8 cellular contexts compared by ENCODE assay signal in the genomic region with DNA sequence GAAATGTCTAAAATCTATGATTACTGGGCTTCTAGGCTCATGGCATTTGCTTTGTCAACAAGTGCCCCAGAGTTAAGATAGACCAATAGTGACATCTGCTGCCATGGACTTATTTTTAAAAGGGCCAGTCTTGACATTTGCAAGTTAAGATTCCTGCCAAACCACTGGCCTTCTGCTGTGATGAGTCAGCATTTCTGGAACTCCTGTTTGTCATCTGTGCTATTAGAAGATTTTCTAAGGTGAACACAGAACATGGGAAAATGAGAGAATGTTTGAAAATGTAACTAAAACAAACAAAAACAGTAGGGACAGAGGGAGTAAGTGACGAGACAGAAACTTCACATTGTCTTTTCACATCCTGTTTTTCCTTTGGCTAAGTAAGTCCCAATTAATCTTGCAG.
DNase-seq lines count a peak whose midpoint lies in the region; ATAC-seq, FAIRE-seq and TF ChIP-seq lines count a peak whose summit lies in the region.

No MANE protein-coding gene starts in this region.

- peak overlapping the region; percentile 59 for H2AFZ ChIP-seq in HepG2 (ENCODE audit: low read length)

- no peak overlapping the region for H3K9ac ChIP-seq in HepG2 (ENCODE audit: insufficient read depth, low read depth, low read length)

- H3K9me3 ChIP-seq in HepG2 (ENCODE audit: low read length), result no peaks in the 10 kb centered on the region

- CTCF ChIA-PET in HepG2 (lab: Yijun Ruan, JAX; ENCODE audit: low intra/inter-chr PET ratio, low total read pairs), result interaction anchor here (1.6 kb wide), 1 partner anchor 204 kb away, joined by 10 read pairs; no protein-coding TSS in a partner anchor

- peak; percentile 69 for ATAC-seq in HepG2
- no peak for ATAC-seq in HG02763 (IDR thresholded peaks at IDR 0.05; ENCODE audit: unreplicated experiment)

- H3K4me3 ChIP-seq in HepG2 (replicated peaks in 1 of 3; ENCODE audit: insufficient read depth in 1 of 3, low read depth in 2 of 3, low read length in 3 of 3), result no peak overlapping the region

- intact Hi-C loops in HepG2 (cut with micrococcal nuclease; ENCODE audit: unreplicated experiment), result loop anchor here (1.0 kb wide), 1 partner anchor 204 kb away; no protein-coding TSS in a partner anchor

- no peak overlapping the region for H3K4me2 ChIP-seq in HepG2 (ENCODE audit: low read depth, low read length)

- no peaks in the 10 kb centered on the region for H3K79me2 ChIP-seq in HepG2 (ENCODE audit: insufficient read depth, low read length)

- peaks cover 4% of the 10 kb centered on the region for H3K9me3 Mint-ChIP-seq in activated T-cell treated with anti-CD3 and anti-CD28 coated beads, Interleukin-2, amount 50 U/mL, for 24 hours

- BruUV-seq in HepG2 (replicated peaks; lab: Mats Ljungman, UMichigan), result no TSS peak

- H3K27ac ChIP-seq in HepG2 (ENCODE audit: extremely low read length, insufficient read depth, low read length), result no peak overlapping the region

- no peak for TF ChIP-seq POLR2A in HepG2 (IDR thresholded peaks at IDR 0.05; ENCODE audit: insufficient read depth in 1 of 2, low read depth in 2 of 2, low read length in 2 of 2)

- POLR2A ChIA-PET in HepG2 (lab: Yijun Ruan, JAX), result no interaction called here

- H3K27me3 ChIP-seq in HepG2 (ENCODE audit: control insufficient read depth in 1 of 2, insufficient read depth in 2 of 2, low read length in 2 of 2), result no peaks in the 10 kb centered on the region

- peak; percentile 57 for TF ChIP-seq CTCF in HepG2 (CRISPR knock-in tag; IDR thresholded peaks at IDR 0.05)

- in situ Hi-C loops in HepG2 (cut with HindIII; ENCODE audit: extremely low pct_ligation_motif_present, low pct_unique_long_range_greater_than_20kb), result no loop called here

- FAIRE-seq in HepG2 (lab: Jason Lieb, UNC), result peak; percentile 46

- TF ChIP-seq EP300 in HepG2 (IDR thresholded peaks at IDR 0.05; ENCODE audit: low read depth in 2 of 2, low read length in 2 of 2) (no peak), HepG2 (CRISPR knock-in tag; IDR thresholded peaks at IDR 0.05; ENCODE audit: borderline replicate concordance) (no peak)

- H3K36me3 ChIP-seq in HepG2 (replicated peaks in 1 of 2; ENCODE audit: control insufficient read depth in 1 of 2, insufficient read depth in 2 of 2, low read length in 2 of 2), result no peaks in the 10 kb centered on the region

- WGBS in HepG2 (ENCODE audit: low lambda C conversion rate), result 4% methylated on average over 1 of the region's 1 CpG

- H3K4me1 ChIP-seq in HepG2 (ENCODE audit: insufficient read depth, low read length), result no peaks in the 10 kb centered on the region

- H4K20me1 ChIP-seq in HepG2 (ENCODE audit: insufficient read depth, low read length), result no peaks in the 10 kb centered on the region

- DNase-seq in activated T-cell treated with anti-CD3 and anti-CD28 coated beads for 4 hours (peak; percentile 3), H4 (ENCODE audit: low spot score) (peak; percentile 92), NAMALWA (ENCODE audit: low spot score) (peak; percentile 31), cerebellar cortex (ENCODE audit: low spot score) (peak; percentile 1), HepG2 (ENCODE audit: low spot score) (peak; percentile 56), NCI-H2171 (lab: John Stamatoyannopoulos, UW) (no peak)
- no peak for DNase-seq in activated T-cell treated with anti-CD3 and anti-CD28 coated beads, Interleukin-2, amount 50 U/mL, for 24 hours

- H3K27ac Mint-ChIP-seq in activated T-cell treated with anti-CD3 and anti-CD28 coated beads, Interleukin-2, amount 50 U/mL, for 24 hours, result no peak overlapping the region

- H3K36me3 Mint-ChIP-seq in activated T-cell treated with anti-CD3 and anti-CD28 coated beads, Interleukin-2, amount 50 U/mL, for 24 hours (ENCODE audit: low read depth), result no peaks in the 10 kb centered on the region

- TF ChIP-seq RAD21 in HepG2 (CRISPR knock-in tag; IDR thresholded peaks at IDR 0.05), result 0 out of 2 replicates have a peak, but pooled peaks have one; percentile 14

- no peak overlapping the region for H3K4me3 Mint-ChIP-seq in activated T-cell treated with anti-CD3 and anti-CD28 coated beads, Interleukin-2, amount 50 U/mL, for 24 hours

- H3K4me1 Mint-ChIP-seq in activated T-cell treated with anti-CD3 and anti-CD28 coated beads, Interleukin-2, amount 50 U/mL, for 24 hours (ENCODE audit: low read depth), result peaks cover 19% of the 10 kb centered on the region

- no peaks in the 10 kb centered on the region for H3K27me3 Mint-ChIP-seq in activated T-cell treated with anti-CD3 and anti-CD28 coated beads, Interleukin-2, amount 50 U/mL, for 24 hours

TF ChIP-seq in HepG2, 621 proteins besides CTCF, POLR2A, EP300 and RAD21:
- peak; percentile 55; the same call in 1 of the 2 replicates for TF ChIP-seq NFE2 (CRISPR knock-in tag; IDR thresholded peaks at IDR 0.05)
- TF ChIP-seq JUND (CRISPR knock-in tag; IDR thresholded peaks at IDR 0.05), result no peak
- no peak for TF ChIP-seq FOXA1 (IDR thresholded peaks at IDR 0.05)
- TF ChIP-seq FOXA1 (CRISPR knock-in tag; IDR thresholded peaks at IDR 0.05), result peak; percentile 74
- peak; percentile 57 for TF ChIP-seq STAG1 (CRISPR knock-in tag; IDR thresholded peaks at IDR 0.05)
- TF ChIP-seq MAFK (conservative IDR thresholded peaks at IDR 0.05 in 1 of 2, IDR thresholded peaks at IDR 0.05 in 1 of 2; ENCODE audit: low read length in 2 of 2), result peak; percentile 100
- TF ChIP-seq SP4 (CRISPR knock-in tag; IDR thresholded peaks at IDR 0.05), result no peak
- peak; percentile 89 for TF ChIP-seq NFE2L2 (IDR thresholded peaks at IDR 0.05; ENCODE audit: low read length)
- no peak for TF ChIP-seq SKIL (CRISPR knock-in tag; IDR thresholded peaks at IDR 0.05; ENCODE audit: borderline replicate concordance)
- peak; percentile 69; the same call in 1 of the 2 replicates for TF ChIP-seq MAFG (CRISPR knock-in tag; IDR thresholded peaks at IDR 0.05)
- peak; percentile 100 for TF ChIP-seq MAFF (IDR thresholded peaks at IDR 0.05; ENCODE audit: low read depth, low read length)
- peak; percentile 17; the same call in 1 of the 2 replicates for TF ChIP-seq SMC3 (IDR thresholded peaks at IDR 0.05; ENCODE audit: low read length)

Comparison
In these comparisons a context has a peak if more than half of its experiments do, and no peak if none do; other contexts are left out.
1. DNase-seq: peak in activated T-cell treated with anti-CD3 and anti-CD28 coated beads for 4 hours (single experiment), H4 (single experiment), NAMALWA (single experiment), cerebellar cortex (single experiment) and HepG2 (single experiment); none in activated T-cell treated with anti-CD3 and anti-CD28 coated beads, Interleukin-2, amount 50 U/mL, for 24 hours (single experiment) and NCI-H2171 (single experiment).